26 cellular contexts compared by ENCODE assay signal in the genomic region with DNA sequence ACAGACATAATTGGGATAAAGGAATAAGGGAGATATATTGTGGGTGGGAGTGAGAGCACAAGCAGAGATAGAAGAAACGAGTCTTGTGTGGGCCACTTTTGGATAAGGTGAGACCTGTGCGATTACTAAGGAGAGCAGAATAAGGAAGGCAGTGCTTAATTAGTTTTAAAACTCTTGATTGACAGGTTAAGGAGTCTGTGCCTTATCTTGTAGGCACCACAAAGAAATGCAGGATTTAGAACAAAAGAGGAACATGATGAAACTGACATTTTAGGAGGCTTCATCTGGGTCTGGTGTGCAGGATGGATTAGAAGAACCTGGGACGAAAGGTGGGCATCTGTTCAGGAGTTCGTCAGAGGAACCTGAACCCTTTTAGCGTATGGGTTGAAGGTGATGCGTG.
"Had no signal": no experiment of that assay in that cellular context is flagged by ENCODE, and none has a peak within 500 bp of the region (broad histone marks: within the 10 kb centered on the region; RNA-seq: fewer than 3 reads in every experiment).

No MANE protein-coding gene starts in this region.

- H3K27me3 ChIP-seq: heart left ventricle, hepatocyte, neutrophil, pancreas, right lobe of liver, tibial nerve, upper lobe of right lung, uterus had no signal

- FAIRE-seq: endometrium, frontal cortex, kidney, pancreas, small intestine had no signal

- H3K27ac Mint-ChIP-seq: effector memory CD8-positive, alpha-beta T cell; mesothelial cell of epicardium; natural killer cell treated with Interleukin-12 subunit alpha and Interleukin-12 subunit beta and Interleukin-15 and Interleukin-18, amount 100 ng/mL, for 72 hours; stimulated activated naive B cell treated with anti-CD40 and anti-IgM and Interleukin-4, amounts not matched to agents 10 μg/mL and 1 μg/mL and 100 μg/mL, for 72 hours; stimulated activated naive CD8-positive, alpha-beta T cell treated with anti-CD3 and anti-CD28 coated beads, Interleukin-15, Interleukin-2, amounts not matched to agents 100 ng/mL and 50 ng/mL, for 24 hours had no signal

- H3K27me3 Mint-ChIP-seq: effector memory CD8-positive, alpha-beta T cell; naive B cell; natural killer cell treated with Interleukin-12 subunit alpha and Interleukin-12 subunit beta and Interleukin-15 and Interleukin-18, amount 100 ng/mL, for 72 hours; stimulated activated naive B cell treated with anti-CD40 and anti-IgM and Interleukin-4, amounts not matched to agents 10 μg/mL and 1 μg/mL and 100 μg/mL, for 72 hours; stimulated activated naive CD8-positive, alpha-beta T cell treated with anti-CD3 and anti-CD28 coated beads, Interleukin-15, Interleukin-2, amounts not matched to agents 100 ng/mL and 50 ng/mL, for 24 hours had no signal

- H3K4me3 Mint-ChIP-seq: effector memory CD8-positive, alpha-beta T cell; mesothelial cell of epicardium; naive B cell; natural killer cell treated with Interleukin-12 subunit alpha and Interleukin-12 subunit beta and Interleukin-15 and Interleukin-18, amount 100 ng/mL, for 72 hours; neural crest cell; stimulated activated naive B cell treated with anti-CD40 and anti-IgM and Interleukin-4, amounts not matched to agents 10 μg/mL and 1 μg/mL and 100 μg/mL, for 72 hours; stimulated activated naive CD8-positive, alpha-beta T cell treated with anti-CD3 and anti-CD28 coated beads, Interleukin-15, Interleukin-2, amounts not matched to agents 100 ng/mL and 50 ng/mL, for 24 hours had no signal

- H3K4me1 Mint-ChIP-seq: naive B cell; neural crest cell; stimulated activated naive B cell treated with anti-CD40 and anti-IgM and Interleukin-4, amounts not matched to agents 10 μg/mL and 1 μg/mL and 100 μg/mL, for 72 hours had no signal

- H3K4me3 ChIP-seq: coronary artery, heart left ventricle, hepatocyte, lung, mucosa of descending colon, pancreas, right lobe of liver, thoracic aorta, tibial nerve, upper lobe of right lung, uterus had no signal

- H3K9me3 Mint-ChIP-seq: effector memory CD8-positive, alpha-beta T cell; mesothelial cell of epicardium; naive B cell; natural killer cell treated with Interleukin-12 subunit alpha and Interleukin-12 subunit beta and Interleukin-15 and Interleukin-18, amount 100 ng/mL, for 72 hours; neural crest cell; stimulated activated naive B cell treated with anti-CD40 and anti-IgM and Interleukin-4, amounts not matched to agents 10 μg/mL and 1 μg/mL and 100 μg/mL, for 72 hours; stimulated activated naive CD8-positive, alpha-beta T cell treated with anti-CD3 and anti-CD28 coated beads, Interleukin-15, Interleukin-2, amounts not matched to agents 100 ng/mL and 50 ng/mL, for 24 hours had no signal

- DNase-seq: effector memory CD8-positive, alpha-beta T cell; heart left ventricle; kidney; mesenchymal stem cell; mucosa of descending colon; naive B cell; pancreas; right lobe of liver; small intestine; stimulated activated CD4-positive, alpha-beta T cell treated with anti-CD3 and anti-CD28 coated beads, Interleukin-15, amount 100 ng/mL, for 24 hours; stimulated activated CD4-positive, alpha-beta T cell treated with anti-CD3 and anti-CD28 coated beads, Interleukin-2, amount 100 ng/mL, for 48 hours; stimulated activated naive B cell treated with anti-CD40 and anti-IgM and Interleukin-4, amounts not matched to agents 10 μg/mL and 1 μg/mL and 100 μg/mL, for 72 hours; upper lobe of right lung; uterus had no signal

- H3K36me3 ChIP-seq: neutrophil, uterus had no signal

- H3K4me1 ChIP-seq: uterus had no signal

- H3K4me2 ChIP-seq: hepatocyte had no signal

- ATAC-seq: effector memory CD8-positive, alpha-beta T cell; heart left ventricle; natural killer cell treated with Interleukin-12 subunit alpha and Interleukin-12 subunit beta and Interleukin-15 and Interleukin-18, amount 100 ng/mL, for 72 hours; pancreas; stimulated activated naive B cell treated with anti-CD40 and anti-IgM and Interleukin-4, amounts not matched to agents 10 μg/mL and 1 μg/mL and 100 μg/mL, for 72 hours had no signal

- H3K9me3 ChIP-seq: heart left ventricle, mucosa of descending colon, neutrophil, pancreas, right lobe of liver, thoracic aorta, tibial nerve, upper lobe of right lung, uterus had no signal

- H3K36me3 Mint-ChIP-seq: natural killer cell treated with Interleukin-12 subunit alpha and Interleukin-12 subunit beta and Interleukin-15 and Interleukin-18, amount 100 ng/mL, for 72 hours had no signal

- H2AFZ ChIP-seq: hepatocyte had no signal

- H3K27ac ChIP-seq: coronary artery, heart left ventricle, hepatocyte, neutrophil, pancreas, thoracic aorta, tibial nerve, upper lobe of right lung, uterus had no signal
